ENCODE assay signal across 8 cellular contexts in the genomic region with DNA sequence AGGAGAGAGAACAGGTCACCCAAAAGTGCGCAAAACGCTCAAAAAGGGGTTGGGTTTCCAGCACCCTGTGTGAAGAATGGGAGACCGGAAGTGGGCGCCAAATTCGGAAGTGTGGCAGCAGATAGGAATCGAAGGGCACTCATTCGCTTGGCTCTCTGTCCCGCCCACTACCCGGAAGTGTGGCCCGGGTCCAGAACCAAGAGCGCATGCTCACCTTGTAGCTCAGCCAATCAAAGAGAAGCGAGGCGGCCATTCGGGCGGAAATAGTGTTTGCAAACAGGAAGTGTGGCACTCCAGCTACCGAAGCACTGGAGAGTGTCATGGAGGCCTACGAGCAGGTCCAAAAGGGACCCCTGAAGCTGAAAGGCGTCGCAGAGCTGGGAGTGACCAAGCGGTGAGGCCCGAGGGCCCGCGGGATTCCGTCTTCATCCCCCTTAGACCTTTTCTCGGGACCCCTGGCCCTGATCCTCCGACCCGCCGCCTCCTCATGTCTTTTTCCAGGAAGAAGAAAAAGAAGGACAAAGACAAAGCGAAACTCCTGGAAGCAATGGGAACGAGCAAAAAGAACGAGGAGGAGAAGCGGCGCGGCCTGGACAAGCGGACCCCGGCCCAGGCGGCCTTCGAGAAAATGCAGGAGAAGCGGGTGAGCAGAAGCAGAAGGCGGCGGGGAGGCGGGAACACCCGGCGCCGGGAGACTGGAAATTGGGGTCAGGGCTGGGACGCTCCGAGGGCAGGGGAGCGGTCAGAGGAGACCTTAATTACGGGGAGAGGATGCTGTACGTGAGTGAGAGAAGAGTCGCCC. TPM values are rescaled to one million over a fixed set of nuclear protein-coding genes. Genes with fewer than 3 reads are reported as not detected.
DNase-seq lines count a peak whose midpoint lies in the region; ATAC-seq and TF ChIP-seq lines count a peak whose summit lies in the region.

TSS of gene FAM32A (plus strand) at position 288 of the 802 bp plus-strand sequence. CDS start at position 321, 33 bp downstream.

- peak within 1 kb of the TSS; percentile 97 to 99 (median 99) for H3K27ac Mint-ChIP-seq in CD4-positive, CD25-positive, alpha-beta regulatory T cell
- peak within 1 kb of the TSS; percentile 94 for H3K27ac Mint-ChIP-seq in activated CD4-positive, alpha-beta memory T cell treated with anti-CD3 and anti-CD28 coated beads for 36 hours

- H3K4me3 Mint-ChIP-seq in CD4-positive, CD25-positive, alpha-beta regulatory T cell: peak within 1 kb of the TSS; percentile 95 to 100 (median 100)
- H3K4me3 Mint-ChIP-seq in activated CD4-positive, alpha-beta memory T cell treated with anti-CD3 and anti-CD28 coated beads for 36 hours: peak within 1 kb of the TSS; percentile 98

- peak; percentile 24 to 76 (median 58) for TF ChIP-seq CTCF in dorsolateral prefrontal cortex (IDR thresholded peaks at IDR 0.05 in 54 of 56, conservative IDR thresholded peaks at IDR 0.05 in 2 of 56; ENCODE audit: low read depth in 1 of 56, partially characterized antibody in 56 of 56)
- peak; percentile 35 for TF ChIP-seq CTCF in liver (IDR thresholded peaks at IDR 0.05; ENCODE audit: low read depth, low read length, missing input control)

- peak within 1 kb of the TSS; percentile 88 for H3K4me3 ChIP-seq in CD4-positive, CD25-positive, alpha-beta regulatory T cell (ENCODE audit: low read depth, low read length)
- H3K4me3 ChIP-seq in dorsolateral prefrontal cortex: peak within 1 kb of the TSS; percentile 67 to 100 (median 95)
- H3K4me3 ChIP-seq in liver (ENCODE audit: low read depth in 1 of 3, low read length in 3 of 3): peak within 1 kb of the TSS; percentile 75 to 97 (median 95)

- no peaks in the 10 kb centered on the region for H3K27me3 ChIP-seq in CD4-positive, CD25-positive, alpha-beta regulatory T cell (ENCODE audit: control insufficient read depth, insufficient read depth, low read length)
- H3K27me3 ChIP-seq in dorsolateral prefrontal cortex (peaks cover 0 to 5% (median 0%) of the 10 kb centered on the region in 45 donors), liver (ENCODE audit: control insufficient read depth in 4 of 4, insufficient read depth in 4 of 4, low read length in 3 of 4) (no peaks in the 10 kb centered on the region)

- H3K27me3 Mint-ChIP-seq in CD4-positive, CD25-positive, alpha-beta regulatory T cell: peaks cover 6% of the 10 kb centered on the region
- peaks cover 4% of the 10 kb centered on the region for H3K27me3 Mint-ChIP-seq in activated CD4-positive, alpha-beta memory T cell treated with anti-CD3 and anti-CD28 coated beads for 36 hours

- peak within 1 kb of the TSS; percentile 79 to 87 for H3K9ac ChIP-seq in liver (ENCODE audit: low read depth in 1 of 2, low read length in 2 of 2)

- H3K4me1 Mint-ChIP-seq in CD4-positive, CD25-positive, alpha-beta regulatory T cell: peaks cover 9 to 49% (median 28%) of the 10 kb centered on the region in 4 donors
- H3K4me1 Mint-ChIP-seq in activated CD4-positive, alpha-beta memory T cell treated with anti-CD3 and anti-CD28 coated beads for 36 hours (ENCODE audit: low read depth): peaks cover 28% of the 10 kb centered on the region

- peaks cover 33% of the 10 kb centered on the region for H3K4me1 ChIP-seq in CD4-positive, CD25-positive, alpha-beta regulatory T cell (ENCODE audit: control insufficient read depth, insufficient read depth, low read length, poor library complexity, severe bottlenecking)
- H3K4me1 ChIP-seq in liver (ENCODE audit: control insufficient read depth in 4 of 4, insufficient read depth in 4 of 4, low read length in 3 of 4): peaks cover 8 to 29% (median 21%) of the 10 kb centered on the region in 4 donors

- H3K9me3 Mint-ChIP-seq in CD4-positive, CD25-positive, alpha-beta regulatory T cell: no peaks in the 10 kb centered on the region
- H3K9me3 Mint-ChIP-seq in activated CD4-positive, alpha-beta memory T cell treated with anti-CD3 and anti-CD28 coated beads for 36 hours: no peaks in the 10 kb centered on the region

- peaks cover 21% of the 10 kb centered on the region for H3K36me3 ChIP-seq in CD4-positive, CD25-positive, alpha-beta regulatory T cell (ENCODE audit: control insufficient read depth, insufficient read depth, low read length)
- peaks cover 2 to 15% (median 7%) of the 10 kb centered on the region in 4 donors for H3K36me3 ChIP-seq in liver (ENCODE audit: control insufficient read depth in 4 of 4, insufficient read depth in 3 of 4, low read depth in 1 of 4, low read length in 3 of 4)

- POLR2A ChIA-PET in activated CD4-positive, alpha-beta memory T cell treated with anti-CD3 and anti-CD28 coated beads for 36 hours (lab: Charles Lee): interaction anchor here (0.8 to 1.9 kb wide), 8 partner anchors 12 to 349 kb away, joined by 3 to 11 read pairs (median 3); partner anchors contain the start of genes AP1M1 and HSH2D

- no peaks in the 10 kb centered on the region for H3K9me3 ChIP-seq in CD4-positive, CD25-positive, alpha-beta regulatory T cell (ENCODE audit: control insufficient read depth in 2 of 2, low read length in 2 of 2)
- H3K9me3 ChIP-seq in liver (ENCODE audit: control insufficient read depth in 4 of 4, low read length in 3 of 4): no peaks in the 10 kb centered on the region

- DNase-seq in CD4-positive, CD25-positive, alpha-beta regulatory T cell: peak; percentile 98 to 99 (median 99)
- DNase-seq in NCI-H82 treated with DMSO at 0.1 percent for 48 hours (lab: John Stamatoyannopoulos, UW; ENCODE audit: unreplicated experiment): peak; percentile 99
- DNase-seq in activated CD4-positive, alpha-beta memory T cell treated with anti-CD3 and anti-CD28 coated beads for 36 hours: peak; percentile 100
- peak; percentile 94 to 98 (median 96) for DNase-seq in dorsolateral prefrontal cortex
- DNase-seq in stimulated activated CD4-positive, alpha-beta T cell treated with anti-CD3 and anti-CD28 coated beads, Interleukin-4, amount 100 ng/mL, for 24 hours: peak; percentile 99

- intact Hi-C loops in activated CD4-positive, alpha-beta memory T cell treated with anti-CD3 and anti-CD28 coated beads for 36 hours (cut with micrococcal nuclease): loop anchor here (1.0 to 10.0 kb wide), 7 partner anchors 12 to 557 kb away; partner anchors contain the start of genes AP1M1 and RAB8A
- intact Hi-C loops in dorsolateral prefrontal cortex (cut with DNase I): loop anchor here (1.0 to 10.0 kb wide), 3 partner anchors 12 to 351 kb away; partner anchors contain the start of gene AP1M1 (in 2 of the 2)

- peaks cover 15% of the 10 kb centered on the region for H3K36me3 Mint-ChIP-seq in CD4-positive, CD25-positive, alpha-beta regulatory T cell
- peaks cover 23% of the 10 kb centered on the region for H3K36me3 Mint-ChIP-seq in activated CD4-positive, alpha-beta memory T cell treated with anti-CD3 and anti-CD28 coated beads for 36 hours

- H3K27ac ChIP-seq in CD4-positive, CD25-positive, alpha-beta regulatory T cell (ENCODE audit: insufficient read depth, low read length, poor library complexity, severe bottlenecking): peak within 1 kb of the TSS; percentile 80
- peak within 1 kb of the TSS in 52 of 59 donors; percentile 12 to 93 (median 78) for H3K27ac ChIP-seq in dorsolateral prefrontal cortex
- H3K27ac ChIP-seq in liver (ENCODE audit: low read depth in 1 of 2, low read length in 2 of 2): peak within 1 kb of the TSS; percentile 63 to 64

- CTCF ChIA-PET in activated CD4-positive, alpha-beta memory T cell treated with anti-CD3 and anti-CD28 coated beads for 36 hours (lab: Charles Lee): interaction anchor here (0.6 to 3.2 kb wide), 33 partner anchors 9 to 805 kb away, joined by 3 to 62 read pairs (median 4); partner anchors contain the start of genes AP1M1, RAB8A and TPM4

- WGBS in liver: under 1% methylated on average over 51 of the region's 51 CpGs

- ATAC-seq in CD4-positive, CD25-positive, alpha-beta regulatory T cell (ENCODE audit: low read depth in 2 of 2): peak; percentile 92 to 95
- ATAC-seq in GM19438 (IDR thresholded peaks at IDR 0.05; ENCODE audit: low read depth, unreplicated experiment): peak; percentile 75
- ATAC-seq in HG03575 (IDR thresholded peaks at IDR 0.05; ENCODE audit: extremely low read depth, insufficient number of reproducible peaks, low FRiP score, unreplicated experiment): peak; percentile 47

- peak; percentile 41 to 59 for TF ChIP-seq RAD21 in liver (IDR thresholded peaks at IDR 0.05)

TF ChIP-seq in liver, 16 proteins besides CTCF, POLR2A, EP300 and RAD21 (continues in another document):
- TF ChIP-seq SP1 (IDR thresholded peaks at IDR 0.05): peak; percentile 83
- TF ChIP-seq HNF4G (IDR thresholded peaks at IDR 0.05): no peak
- TF ChIP-seq FOXA1 (IDR thresholded peaks at IDR 0.05): no peak
- TF ChIP-seq RXRA (IDR thresholded peaks at IDR 0.05): peak; percentile 37 to 41
- no peak for TF ChIP-seq FOXA2 (IDR thresholded peaks at IDR 0.05)
- peak; percentile 35 to 56 for TF ChIP-seq HNF4A (conservative IDR thresholded peaks at IDR 0.05)
- TF ChIP-seq, protein P1, sequence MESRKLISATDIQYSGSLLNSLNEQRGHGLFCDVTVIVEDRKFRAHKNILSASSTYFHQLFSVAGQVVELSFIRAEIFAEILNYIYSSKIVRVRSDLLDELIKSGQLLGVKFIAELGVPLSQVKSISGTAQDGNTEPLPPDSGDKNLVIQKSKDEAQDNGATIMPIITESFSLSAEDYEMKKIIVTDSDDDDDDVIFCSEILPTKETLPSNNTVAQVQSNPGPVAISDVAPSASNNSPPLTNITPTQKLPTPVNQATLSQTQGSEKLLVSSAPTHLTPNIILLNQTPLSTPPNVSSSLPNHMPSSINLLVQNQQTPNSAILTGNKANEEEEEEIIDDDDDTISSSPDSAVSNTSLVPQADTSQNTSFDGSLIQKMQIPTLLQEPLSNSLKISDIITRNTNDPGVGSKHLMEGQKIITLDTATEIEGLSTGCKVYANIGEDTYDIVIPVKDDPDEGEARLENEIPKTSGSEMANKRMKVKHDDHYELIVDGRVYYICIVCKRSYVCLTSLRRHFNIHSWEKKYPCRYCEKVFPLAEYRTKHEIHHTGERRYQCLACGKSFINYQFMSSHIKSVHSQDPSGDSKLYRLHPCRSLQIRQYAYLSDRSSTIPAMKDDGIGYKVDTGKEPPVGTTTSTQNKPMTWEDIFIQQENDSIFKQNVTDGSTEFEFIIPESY (IDR thresholded peaks at IDR 0.05): no peak
- peak; percentile 96 to 99 for TF ChIP-seq EGR1 (IDR thresholded peaks at IDR 0.05; ENCODE audit: low read depth in 2 of 2)

RNA-seq across cellular contexts. Expression of gene FAM32A, which starts in this region (rescaled TPM):
- 49.4 TPM for total RNA-seq in CD4-positive, CD25-positive, alpha-beta regulatory T cell
- polyA plus RNA-seq in CD4-positive, CD25-positive, alpha-beta regulatory T cell: 100 to 1,000 TPM; 153 to 168 (median 157) TPM
- 10 to 100 TPM; 43.8 to 44.3 TPM for total RNA-seq in activated CD4-positive, alpha-beta memory T cell treated with anti-CD3 and anti-CD28 coated beads for 36 hours
- total RNA-seq in dorsolateral prefrontal cortex (10 to 100 TPM; 31.2 to 70.0 (median 51.2) TPM), liver (10 to 100 TPM; 46.2 to 60.2 TPM)
- polyA plus RNA-seq in liver: 10 to 100 TPM; 50.4 to 54.3 TPM

Comparison
In these comparisons a context has a peak if more than half of its experiments do, and no peak if none do; other contexts are left out.
1. Peak in every context shown above with its lines: DNase-seq, ATAC-seq, H3K4me3 ChIP-seq and H3K27ac ChIP-seq.